Comparison of ENCODE assay signal across 8 cellular contexts in genomic region chr1:59971464-59971911, GRCh38. TPM values are rescaled to one million over a fixed set of nuclear protein-coding genes. Genes with fewer than 3 reads are reported as not detected.
DNase-seq lines count a peak whose midpoint lies in the region; ATAC-seq and TF ChIP-seq lines count a peak whose summit lies in the region.

No MANE protein-coding gene starts in this region.

- H3K27me3 Mint-ChIP-seq in CD4-positive, CD25-positive, alpha-beta regulatory T cell: peaks cover 6% of the 10 kb centered on the region
- peaks cover 6% of the 10 kb centered on the region for H3K27me3 Mint-ChIP-seq in glutamatergic neuron (ENCODE audit: unreplicated experiment)

- BruUV-seq in IMR-90 (replicated peaks; lab: Mats Ljungman, UMichigan) (no TSS peak), PC-3 (replicated peaks; lab: Mats Ljungman, UMichigan) (no TSS peak)

- no peaks in the 10 kb centered on the region for H3K9me2 ChIP-seq in PC-3 (replicated peaks; ENCODE audit: low read length)

- peaks cover 0 to 5% (median 2%) of the 10 kb centered on the region in 4 donors for H3K4me1 Mint-ChIP-seq in CD4-positive, CD25-positive, alpha-beta regulatory T cell
- peaks cover 13% of the 10 kb centered on the region for H3K4me1 Mint-ChIP-seq in glutamatergic neuron (ENCODE audit: low read depth, unreplicated experiment)

- H3K9ac ChIP-seq in IMR-90 (ENCODE audit: low read depth, low read length) (no peak overlapping the region), PC-3 (ENCODE audit: low read length) (no peak overlapping the region)

- no peaks in the 10 kb centered on the region for H3K9me1 ChIP-seq in IMR-90 (ENCODE audit: insufficient read depth, low read length)

- 3% methylated on average over 6 of the region's 19 CpGs; no CpG with 5 or more reads in 1 of the 2 experiments for WGBS in IMR-90 (ENCODE audit: extremely low coverage in 2 of 2, insufficient read length in 1 of 2), 2 experiments
- WGBS in ovary, 3 donors: 10 to 12% (median 12%) methylated on average over 19 of the region's 19 CpGs

- dilution Hi-C loops in IMR-90 (cut with HindIII; ENCODE audit: low sequenced_read_pairs, unreplicated experiment): no loop called here

- no peak overlapping the region for H4K91ac ChIP-seq in IMR-90 (ENCODE audit: insufficient read depth, low read depth, low read length)

- H2AK5ac ChIP-seq in IMR-90 (ENCODE audit: low read depth, low read length): no peak overlapping the region

- peaks cover 0 to 1% (median 0%) of the 10 kb centered on the region in 7 donors for H3K9me3 Mint-ChIP-seq in CD4-positive, CD25-positive, alpha-beta regulatory T cell
- H3K9me3 Mint-ChIP-seq in glutamatergic neuron (ENCODE audit: unreplicated experiment): peaks cover 8% of the 10 kb centered on the region

- no peak for TF ChIP-seq EP300 in ovary (IDR thresholded peaks at IDR 0.05)

- peak; percentile 88 for TF ChIP-seq CTCF in IMR-90 (conservative IDR thresholded peaks at IDR 0.05; ENCODE audit: low read depth, low read length)
- TF ChIP-seq CTCF in PC-3 (conservative IDR thresholded peaks at IDR 0.05; ENCODE audit: low read depth, low read length): peak; percentile 95
- peak; percentile 94 for TF ChIP-seq CTCF in glutamatergic neuron (IDR thresholded peaks at IDR 0.05; ENCODE audit: partially characterized antibody, unreplicated experiment)
- TF ChIP-seq CTCF in ovary (IDR thresholded peaks at IDR 0.05): peak; percentile 58 to 73 (median 70)

- no peak overlapping the region for H2BK20ac ChIP-seq in IMR-90 (ENCODE audit: low read depth, low read length)

- H4K8ac ChIP-seq in IMR-90 (ENCODE audit: low read depth in 2 of 2, low read length in 2 of 2): no peak overlapping the region

- no peak overlapping the region for H3K56ac ChIP-seq in IMR-90 (ENCODE audit: extremely low read depth, insufficient read depth, low read length)

- H4K5ac ChIP-seq in IMR-90 (ENCODE audit: low read depth, low read length): no peak overlapping the region

- no peaks in the 10 kb centered on the region for H3K79me1 ChIP-seq in IMR-90 (ENCODE audit: low read depth in 1 of 2, low read length in 2 of 2)

- H2BK120ac ChIP-seq in IMR-90 (ENCODE audit: low read depth, low read length): no peak overlapping the region

- no peak for TF ChIP-seq POLR2A in IMR-90 (IDR thresholded peaks at IDR 0.05; ENCODE audit: low read depth, low read length)
- no peak for TF ChIP-seq POLR2A in ovary (IDR thresholded peaks at IDR 0.05)

- CTCF ChIA-PET in IMR-90 (lab: Yijun Ruan, JAX): interaction anchor here (0.5 to 1.7 kb wide), 28 partner anchors 8 to 1084 kb away, joined by 3 to 7 read pairs (median 3); no protein-coding TSS in a partner anchor
- CTCF ChIA-PET in PC-3 (lab: Charles Lee): interaction anchor here (0.5 to 1.0 kb wide), 8 partner anchors 17 to 1583 kb away, joined by 3 to 5 read pairs (median 4); no protein-coding TSS in a partner anchor

- in situ Hi-C loops in IMR-90 (cut with MboI; ENCODE audit: low sequenced_read_pairs): no loop called here

- no peaks in the 10 kb centered on the region for H3K79me2 ChIP-seq in PC-3 (ENCODE audit: low read length)

- H3K4me2 ChIP-seq in IMR-90 (ENCODE audit: low read depth, low read length) (peak overlapping the region; percentile 18; the same call in 1 of the 2 replicates), PC-3 (ENCODE audit: low read length) (peak overlapping the region; percentile 79)

- no peak overlapping the region for H2BK15ac ChIP-seq in IMR-90 (ENCODE audit: low read depth, low read length)

- no peak overlapping the region for H3K4me3 ChIP-seq in CD4-positive, CD25-positive, alpha-beta regulatory T cell (ENCODE audit: low read depth, low read length)
- no peak overlapping the region for H3K4me3 ChIP-seq in IMR-90 (ENCODE audit: insufficient read depth, low read depth, low read length)
- peak overlapping the region; percentile 48; the same call in 1 of the 2 replicates for H3K4me3 ChIP-seq in PC-3 (ENCODE audit: low read length)
- no peak overlapping the region for H3K4me3 ChIP-seq in ovary

- no peak overlapping the region for H3K4ac ChIP-seq in IMR-90 (ENCODE audit: low read depth, low read length)

- peak overlapping the region in 1 of 4 donors; percentile 47 for H3K4me3 Mint-ChIP-seq in CD4-positive, CD25-positive, alpha-beta regulatory T cell
- H3K4me3 Mint-ChIP-seq in glutamatergic neuron (ENCODE audit: unreplicated experiment): peak overlapping the region; percentile 39

- peak; percentile 68 for TF ChIP-seq RAD21 in IMR-90 (IDR thresholded peaks at IDR 0.05; ENCODE audit: low read length)

- no peak overlapping the region for H3K27ac Mint-ChIP-seq in CD4-positive, CD25-positive, alpha-beta regulatory T cell
- peak overlapping the region; percentile 18 for H3K27ac Mint-ChIP-seq in glutamatergic neuron (ENCODE audit: unreplicated experiment)

- H3K18ac ChIP-seq in IMR-90 (ENCODE audit: low read depth, low read length): no peak overlapping the region

- H3K4me1 ChIP-seq in CD4-positive, CD25-positive, alpha-beta regulatory T cell (ENCODE audit: control insufficient read depth, insufficient read depth, low read length, poor library complexity, severe bottlenecking): peaks cover 4% of the 10 kb centered on the region
- H3K4me1 ChIP-seq in IMR-90 (ENCODE audit: control insufficient read depth, insufficient read depth, low read length) (peaks cover 5% of the 10 kb centered on the region), PC-3 (ENCODE audit: insufficient read depth, low read length) (no peaks in the 10 kb centered on the region; the same call in 1 of the 2 replicates), ovary (ENCODE audit: insufficient read depth) (no peaks in the 10 kb centered on the region)

- no peak overlapping the region for H3K14ac ChIP-seq in IMR-90 (replicated peaks; ENCODE audit: low read depth, low read length)

- POLR2A ChIA-PET in IMR-90 (lab: Charles Lee; ENCODE audit: unreplicated experiment) (interaction anchor here (0.5 kb wide), 1 partner anchor 894 kb away, joined by 7 read pairs; no protein-coding TSS in a partner anchor), PC-3 (lab: Charles Lee; ENCODE audit: unreplicated experiment) (interaction anchor here (0.7 kb wide), 1 partner anchor 1071 kb away, joined by 3 read pairs; no protein-coding TSS in a partner anchor)

- H3K27me3 ChIP-seq in CD4-positive, CD25-positive, alpha-beta regulatory T cell (ENCODE audit: control insufficient read depth, insufficient read depth, low read length): no peaks in the 10 kb centered on the region
- H3K27me3 ChIP-seq in IMR-90 (ENCODE audit: control insufficient read depth, insufficient read depth, low read length): peaks cover 15% of the 10 kb centered on the region
- peaks cover 41% of the 10 kb centered on the region for H3K27me3 ChIP-seq in PC-3 (ENCODE audit: low read length)
- H3K27me3 ChIP-seq in ovary: no peaks in the 10 kb centered on the region

- no peaks in the 10 kb centered on the region for H3K9me3 ChIP-seq in CD4-positive, CD25-positive, alpha-beta regulatory T cell (ENCODE audit: control insufficient read depth in 2 of 2, low read length in 2 of 2)
- H3K9me3 ChIP-seq in IMR-90 (ENCODE audit: control insufficient read depth, insufficient read depth, low read length) (no peaks in the 10 kb centered on the region), PC-3 (ENCODE audit: low read length) (no peaks in the 10 kb centered on the region), ovary (no peaks in the 10 kb centered on the region)

- peak overlapping the region; percentile 48 for H2AK9ac ChIP-seq in IMR-90 (replicated peaks; ENCODE audit: low read depth, low read length, poor library complexity)

- intact Hi-C loops in IMR-90 (cut with micrococcal nuclease) (loop anchor here (1.0 to 10.0 kb wide), 2 partner anchors 873 to 1072 kb away; no protein-coding TSS in a partner anchor), PC-3 (cut with micrococcal nuclease) (loop anchor here (10.0 kb wide), 1 partner anchor 793 kb away; no protein-coding TSS in a partner anchor), ovary (cut with DNase I) (loop anchor here in 1 of 4 donors (10.0 kb wide), 1 partner anchor 1883 kb away; no protein-coding TSS in a partner anchor)

- H3K23ac ChIP-seq in IMR-90 (ENCODE audit: low read depth, low read length): no peak overlapping the region

- H4K20me1 ChIP-seq in IMR-90 (ENCODE audit: insufficient read depth, low read length) (no peaks in the 10 kb centered on the region), PC-3 (ENCODE audit: low read length) (no peaks in the 10 kb centered on the region)

- H2BK5ac ChIP-seq in IMR-90 (ENCODE audit: low read depth, low read length, poor library complexity, severe bottlenecking): no peak overlapping the region

- H3K27ac ChIP-seq in CD4-positive, CD25-positive, alpha-beta regulatory T cell (ENCODE audit: insufficient read depth, low read length, poor library complexity, severe bottlenecking): no peak overlapping the region
- H3K27ac ChIP-seq in IMR-90 (ENCODE audit: insufficient read depth, low read length) (no peak overlapping the region), PC-3 (ENCODE audit: low read length) (no peak overlapping the region), ovary (no peak overlapping the region)

- no peak for ATAC-seq in CD4-positive, CD25-positive, alpha-beta regulatory T cell (ENCODE audit: low read depth in 2 of 2)
- ATAC-seq in GM19468 (IDR thresholded peaks at IDR 0.05; ENCODE audit: extremely low read depth, unreplicated experiment) (peak; percentile 34), IMR-90 (ENCODE audit: low read depth) (peak; percentile 84), PC-3 (peak; percentile 86), HG02938 (IDR thresholded peaks at IDR 0.05; ENCODE audit: unreplicated experiment) (no peak)

- no peaks in the 10 kb centered on the region for H3K36me3 Mint-ChIP-seq in CD4-positive, CD25-positive, alpha-beta regulatory T cell
- H3K36me3 Mint-ChIP-seq in glutamatergic neuron (ENCODE audit: unreplicated experiment): no peaks in the 10 kb centered on the region

- H2AFZ ChIP-seq in IMR-90 (replicated peaks; ENCODE audit: low read length, poor library complexity) (peak overlapping the region; percentile 85), PC-3 (ENCODE audit: low read length) (peak overlapping the region; percentile 74)

- peak in 2 of 3 donors; percentile 18 to 20 for DNase-seq in CD4-positive, CD25-positive, alpha-beta regulatory T cell
- peak; percentile 34 for DNase-seq in IMR-90
- DNase-seq in PC-3: peak; percentile 76
- peak; percentile 31 for DNase-seq in activated naive CD4-positive, alpha-beta T cell treated with Interleukin-2 at 50 U/mL for 16 hours
- DNase-seq in glutamatergic neuron: peak; percentile 88
- DNase-seq in ovary: peak; percentile 42 to 76 (median 73)

- H3K36me3 ChIP-seq in CD4-positive, CD25-positive, alpha-beta regulatory T cell (ENCODE audit: control insufficient read depth, insufficient read depth, low read length): no peaks in the 10 kb centered on the region
- H3K36me3 ChIP-seq in IMR-90 (ENCODE audit: control insufficient read depth, insufficient read depth, low read length) (no peaks in the 10 kb centered on the region), PC-3 (ENCODE audit: low read depth, low read length) (no peaks in the 10 kb centered on the region), ovary (no peaks in the 10 kb centered on the region)

- no peaks in the 10 kb centered on the region for H3F3A ChIP-seq in PC-3 (ENCODE audit: low read length, unreplicated experiment)

RNA-seq across cellular contexts. Expression of gene CYP2J2, which starts 44.9 kb away (rescaled TPM):
- not detected for total RNA-seq in CD4-positive, CD25-positive, alpha-beta regulatory T cell
- under 1 TPM in 2 of 4 donors, not detected in 2; 0.14 to 0.47 TPM for polyA plus RNA-seq in CD4-positive, CD25-positive, alpha-beta regulatory T cell
- 0.18 TPM in 1 of 2 replicates, not detected in the other for total RNA-seq in IMR-90 (2012; rRNA removed)
- polyA plus RNA-seq in IMR-90 (2012; rRNA removed): 0.09 TPM in 1 of 2 replicates, not detected in the other
- 0.04 TPM in 1 of 2 replicates, not detected in the other for polyA plus RNA-seq in IMR-90 (2012; cell fraction: cytosol; rRNA removed)
- 0.06 TPM in 1 of 2 replicates, not detected in the other for polyA plus RNA-seq in IMR-90 (2012; cell fraction: nucleus; rRNA removed; ENCODE audit: low replicate concordance)
- 0.44 and 0.75 TPM in 2 replicates for total RNA-seq in PC-3 (2014; rRNA removed)
- not detected for total RNA-seq in glutamatergic neuron (ENCODE audit: unreplicated experiment)
- total RNA-seq in ovary: 1 to 10 TPM in 2 of 7 donors, under 1 TPM in 2, not detected in 3; 0.25 to 1.4 (median 0.70) TPM
- polyA plus RNA-seq in ovary: under 1 TPM; 0.12 to 0.18 TPM

Comparison
In these comparisons a context has a peak if more than half of its experiments do, and no peak if none do; other contexts are left out.
1. ATAC-seq: peak in GM19468 (single experiment), IMR-90 (single experiment) and PC-3 (single experiment); none in CD4-positive, CD25-positive, alpha-beta regulatory T cell (0 of 2) and HG02938 (single experiment).
2. DNase-seq: peak in every context shown above with its lines; median percentile 88 in glutamatergic neuron; 76 in PC-3; 73 in ovary; 34 in IMR-90; 31 in activated naive CD4-positive, alpha-beta T cell treated with Interleukin-2 at 50 U/mL for 16 hours; 19 in CD4-positive, CD25-positive, alpha-beta regulatory T cell.
3. Peak in every context shown above with its lines, with median percentiles within 50 percentile points of each other: CTCF ChIP-seq.